In the genomic region with DNA sequence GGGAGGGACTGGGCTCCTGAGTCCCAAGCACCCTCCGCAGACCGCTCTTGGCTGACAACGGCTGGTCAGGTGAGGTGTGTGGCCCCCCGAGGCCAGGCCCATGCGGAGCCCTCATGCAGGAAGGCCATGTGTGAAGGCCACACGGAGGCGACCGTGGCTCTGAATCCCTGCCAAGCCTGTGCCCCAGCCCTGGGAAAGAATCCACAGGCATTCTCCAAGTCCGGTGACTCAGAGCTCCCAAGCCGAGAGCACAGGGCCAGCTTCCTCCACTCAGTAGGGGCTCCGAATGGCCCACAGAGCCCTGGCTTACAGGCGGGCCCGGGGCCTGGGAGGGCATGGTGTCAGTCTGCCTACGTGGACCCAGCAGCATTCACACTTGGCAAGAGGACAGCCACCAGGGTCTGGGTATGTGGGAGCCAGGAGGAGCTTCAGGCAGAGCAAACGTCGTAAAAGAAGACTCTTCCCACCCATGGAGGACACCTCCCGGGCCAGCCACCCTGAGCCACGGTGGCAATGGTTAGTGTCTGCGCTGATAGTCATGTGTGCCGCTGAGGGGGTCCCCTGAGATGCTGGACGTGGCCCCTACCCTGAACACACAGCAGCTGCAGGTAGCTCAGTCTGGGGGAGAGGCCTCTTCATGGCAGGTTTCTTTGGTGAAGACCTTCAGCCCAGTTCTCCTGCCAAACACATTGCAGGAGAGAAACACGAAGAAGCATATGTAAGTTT, we compare ENCODE assay signal across 11 cellular contexts.
DNase-seq lines count a peak whose midpoint lies in the region; ATAC-seq and TF ChIP-seq lines count a peak whose summit lies in the region.
"Had no signal": no experiment of that assay in that cellular context is flagged by ENCODE, and none has a peak within 500 bp of the region (broad histone marks: within the 10 kb centered on the region; RNA-seq: fewer than 3 reads in every experiment).

No MANE protein-coding gene starts in this region.

- DNase-seq in HFF-Myc (ENCODE audit: extremely low read depth, low read depth) = peak; percentile 32
- DNase-seq in brain microvascular endothelial cell = peak; percentile 77
- DNase-seq in hippocampal formation (lab: John Stamatoyannopoulos, UW) = peak; percentile 35 to 42
- DNase-seq in substantia nigra (lab: John Stamatoyannopoulos, UW) = peak in 32 of 49 donors; percentile 14 to 82 (median 51)
- DNase-seq in KBM-7 = no peak
- no peak for DNase-seq in activated CD8-positive, alpha-beta T cell treated with anti-CD3 and anti-CD28 coated beads for 36 hours
- DNase-seq in HEK293T (ENCODE audit: extremely low spot score) = no peak
- DNase-seq: H7, nephron progenitor cell had no signal

- POLR2A ChIA-PET in activated CD8-positive, alpha-beta T cell treated with anti-CD3 and anti-CD28 coated beads for 36 hours (lab: Charles Lee) = interaction anchor here (0.7 kb wide), 1 partner anchor 106 kb away, joined by 3 read pairs; no protein-coding TSS in a partner anchor
- POLR2A ChIA-PET in HEK293T (lab: Yijun Ruan, JAX) = no interaction called here

- no peaks in the 10 kb centered on the region for H3K9me3 Mint-ChIP-seq in activated CD8-positive, alpha-beta T cell treated with anti-CD3 and anti-CD28 coated beads for 36 hours
- H3K9me3 Mint-ChIP-seq: nephron progenitor cell had no signal

- H3K27ac ChIP-seq in brain microvascular endothelial cell (no peak overlapping the region), substantia nigra (ENCODE audit: low read depth, low read length, poor library complexity, severe bottlenecking) (peak overlapping the region; percentile 63)
- H3K27ac ChIP-seq: SK-N-MC had no signal

- CTCF ChIA-PET in activated CD8-positive, alpha-beta T cell treated with anti-CD3 and anti-CD28 coated beads for 36 hours (lab: Charles Lee) = no interaction called here
- CTCF ChIA-PET in HEK293T (lab: Yijun Ruan, JAX) = no interaction called here

- H3K4me3 Mint-ChIP-seq in activated CD8-positive, alpha-beta T cell treated with anti-CD3 and anti-CD28 coated beads for 36 hours = no peak overlapping the region
- H3K4me3 Mint-ChIP-seq: nephron progenitor cell had no signal

- in situ Hi-C loops in brain microvascular endothelial cell (cut with HindIII; ENCODE audit: low pct_ligation_motif_present, low sequenced_read_pairs) (no loop called here), KBM-7 (cut with MboI; ENCODE audit: low pct_unique_long_range_greater_than_20kb, low sequenced_read_pairs) (no loop called here)

- no peak for TF ChIP-seq CTCF in HFF-Myc (IDR thresholded peaks at IDR 0.05; ENCODE audit: low read depth, low read length, missing control alignments)
- TF ChIP-seq CTCF in brain microvascular endothelial cell (IDR thresholded peaks at IDR 0.05; ENCODE audit: low read depth, low read length, missing control alignments) = peak; percentile 25
- TF ChIP-seq CTCF in activated CD8-positive, alpha-beta T cell treated with anti-CD3 and anti-CD28 coated beads for 36 hours (IDR thresholded peaks at IDR 0.05) = no peak

- no peaks in the 10 kb centered on the region for H3K27me3 ChIP-seq in brain microvascular endothelial cell (replicated peaks)

- H3K4me1 Mint-ChIP-seq in activated CD8-positive, alpha-beta T cell treated with anti-CD3 and anti-CD28 coated beads for 36 hours (ENCODE audit: low read depth) = no peaks in the 10 kb centered on the region

- no peak overlapping the region for H3K27ac Mint-ChIP-seq in activated CD8-positive, alpha-beta T cell treated with anti-CD3 and anti-CD28 coated beads for 36 hours
- H3K27ac Mint-ChIP-seq: nephron progenitor cell had no signal

- no peak for ATAC-seq in HG03045 (IDR thresholded peaks at IDR 0.05; ENCODE audit: unreplicated experiment)
- no peak for ATAC-seq in activated CD8-positive, alpha-beta T cell treated with anti-CD3 and anti-CD28 coated beads for 36 hours

- H3K4me3 ChIP-seq in HFF-Myc (replicated peaks; ENCODE audit: low read depth, low read length) (no peak overlapping the region), brain microvascular endothelial cell (ENCODE audit: low read depth, low read length) (no peak overlapping the region)
- H3K4me3 ChIP-seq: SK-N-MC had no signal

- no peaks in the 10 kb centered on the region for H3K27me3 Mint-ChIP-seq in activated CD8-positive, alpha-beta T cell treated with anti-CD3 and anti-CD28 coated beads for 36 hours

- no peaks in the 10 kb centered on the region for H3K36me3 Mint-ChIP-seq in activated CD8-positive, alpha-beta T cell treated with anti-CD3 and anti-CD28 coated beads for 36 hours (ENCODE audit: low read depth)

- intact Hi-C loops in activated CD8-positive, alpha-beta T cell treated with anti-CD3 and anti-CD28 coated beads for 36 hours (cut with micrococcal nuclease) = no loop called here

- no peaks in the 10 kb centered on the region for H3K36me3 ChIP-seq in brain microvascular endothelial cell (replicated peaks)

TF ChIP-seq in HEK293T, 16 proteins besides CTCF, POLR2A, EP300 and RAD21:
- TF ChIP-seq L3MBTL2 (conservative IDR thresholded peaks at IDR 0.05) = no peak
- no peak for TF ChIP-seq NFRKB (IDR thresholded peaks at IDR 0.05)
- TF ChIP-seq SUZ12 (IDR thresholded peaks at IDR 0.05) = no peak
- TF ChIP-seq SP1 (IDR thresholded peaks at IDR 0.05) = no peak
- TF ChIP-seq LEF1 (IDR thresholded peaks at IDR 0.05; ENCODE audit: borderline replicate concordance) = no peak
- TF ChIP-seq HDGF (IDR thresholded peaks at IDR 0.05; ENCODE audit: borderline replicate concordance) = no peak
- TF ChIP-seq, protein P1, sequence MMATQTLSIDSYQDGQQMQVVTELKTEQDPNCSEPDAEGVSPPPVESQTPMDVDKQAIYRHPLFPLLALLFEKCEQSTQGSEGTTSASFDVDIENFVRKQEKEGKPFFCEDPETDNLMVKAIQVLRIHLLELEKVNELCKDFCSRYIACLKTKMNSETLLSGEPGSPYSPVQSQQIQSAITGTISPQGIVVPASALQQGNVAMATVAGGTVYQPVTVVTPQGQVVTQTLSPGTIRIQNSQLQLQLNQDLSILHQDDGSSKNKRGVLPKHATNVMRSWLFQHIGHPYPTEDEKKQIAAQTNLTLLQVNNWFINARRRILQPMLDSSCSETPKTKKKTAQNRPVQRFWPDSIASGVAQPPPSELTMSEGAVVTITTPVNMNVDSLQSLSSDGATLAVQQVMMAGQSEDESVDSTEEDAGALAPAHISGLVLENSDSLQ (IDR thresholded peaks at IDR 0.05) = no peak
- TF ChIP-seq ARNT (IDR thresholded peaks at IDR 0.05) = no peak
- no peak for TF ChIP-seq BHLHE40 (IDR thresholded peaks at IDR 0.05; ENCODE audit: borderline replicate concordance)
- no peak for TF ChIP-seq FOXM1 (IDR thresholded peaks at IDR 0.05; ENCODE audit: borderline replicate concordance)

Comparison
In these comparisons a context has a peak if more than half of its experiments do, and no peak if none do; other contexts are left out.
1. DNase-seq: peak in HFF-Myc (single experiment), brain microvascular endothelial cell (single experiment), hippocampal formation (2 of 2) and substantia nigra (32 of 49); none in KBM-7 (single experiment), activated CD8-positive, alpha-beta T cell treated with anti-CD3 and anti-CD28 coated beads for 36 hours (single experiment) and HEK293T (single experiment).